ENCODE assay signal across 8 cellular contexts in the genomic region with DNA sequence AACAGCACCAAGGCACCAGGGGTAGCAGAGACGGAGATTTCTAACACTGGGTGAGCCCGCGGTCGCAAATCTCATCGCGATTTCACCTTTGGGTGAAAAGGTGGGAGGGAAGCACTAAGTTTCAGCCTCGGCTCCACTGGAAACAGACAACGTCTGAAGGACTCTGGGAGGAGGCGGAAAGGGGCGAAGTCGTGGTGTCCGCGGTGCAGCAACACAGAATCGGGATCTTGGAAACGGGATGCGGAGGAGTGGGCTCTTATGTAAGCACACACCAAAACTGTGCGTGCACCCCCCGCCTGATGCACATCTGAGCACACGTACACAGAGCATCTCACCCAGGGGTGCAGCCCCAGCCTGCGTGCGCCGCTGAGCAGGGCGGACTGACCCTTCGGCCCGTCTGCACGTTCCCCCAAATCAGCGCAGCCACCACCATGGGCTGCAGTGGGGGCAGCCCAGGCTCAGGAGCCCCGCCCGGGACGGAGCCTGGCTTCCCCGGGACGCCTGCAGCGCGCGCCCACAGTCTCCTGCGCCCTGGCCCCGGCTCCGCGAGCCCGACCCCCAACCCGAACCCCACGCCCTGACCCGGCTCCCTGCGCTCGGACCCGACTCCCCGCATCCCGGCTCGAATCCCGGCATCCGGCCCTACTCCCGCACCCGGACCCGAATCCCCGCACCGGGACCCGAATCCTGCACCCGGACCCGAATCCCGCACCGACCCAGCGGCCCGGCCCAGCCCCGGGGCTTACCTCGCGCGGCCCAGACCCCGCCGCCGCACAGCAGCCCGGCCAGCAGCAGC. TPM values are rescaled to one million over a fixed set of nuclear protein-coding genes. Genes with fewer than 3 reads are reported as not detected.
A peak's percentile ranks its signal among the peaks of the same experiment; 100 is the strongest.
DNase-seq lines count a peak whose midpoint lies in the region; ATAC-seq, FAIRE-seq and TF ChIP-seq lines count a peak whose summit lies in the region.

No MANE protein-coding gene starts in this region.

- peaks cover 3% of the 10 kb centered on the region for H3K27me3 Mint-ChIP-seq in activated CD4-positive, alpha-beta T cell treated with anti-CD3 and anti-CD28 coated beads, Interleukin-2, amount 10 ng/mL, durations not matched to agents 7 days and 5 days
- H3K27me3 Mint-ChIP-seq in naive thymus-derived CD4-positive, alpha-beta T cell, result peaks cover 0 to 2% (median 0%) of the 10 kb centered on the region in 5 donors

- TF ChIP-seq POLR2A in GM12891 (IDR thresholded peaks at IDR 0.05; ENCODE audit: low read depth, low read length), result no peak

- H3K36me3 ChIP-seq in naive thymus-derived CD4-positive, alpha-beta T cell (ENCODE audit: control insufficient read depth in 2 of 3, insufficient read depth in 3 of 3, low read length in 3 of 3), result peaks cover 0 to 3% (median 0%) of the 10 kb centered on the region in 3 experiments

- peaks cover 53% of the 10 kb centered on the region for H3K4me1 Mint-ChIP-seq in activated CD4-positive, alpha-beta T cell treated with anti-CD3 and anti-CD28 coated beads, Interleukin-2, amount 10 ng/mL, durations not matched to agents 7 days and 5 days
- H3K4me1 Mint-ChIP-seq in naive thymus-derived CD4-positive, alpha-beta T cell, result peaks cover 31 to 52% (median 49%) of the 10 kb centered on the region in 7 donors

- H3K9me3 Mint-ChIP-seq in activated CD4-positive, alpha-beta T cell treated with anti-CD3 and anti-CD28 coated beads, Interleukin-2, amount 10 ng/mL, durations not matched to agents 7 days and 5 days, result no peaks in the 10 kb centered on the region
- peaks cover 0 to 2% (median 0%) of the 10 kb centered on the region in 11 donors for H3K9me3 Mint-ChIP-seq in naive thymus-derived CD4-positive, alpha-beta T cell

- no peak for ATAC-seq in naive thymus-derived CD4-positive, alpha-beta T cell
- ATAC-seq in HG02759 (IDR thresholded peaks at IDR 0.05; ENCODE audit: unreplicated experiment), result no peak

- intact Hi-C loops in naive thymus-derived CD4-positive, alpha-beta T cell (cut with micrococcal nuclease), result loop anchor here (1.0 to 10.0 kb wide), 8 partner anchors 22 to 948 kb away; a partner anchor contains a TSS

- peak overlapping the region; percentile 90 for H3K27ac ChIP-seq in epithelial cell of prostate
- peak overlapping the region; percentile 62 for H3K27ac ChIP-seq in naive thymus-derived CD4-positive, alpha-beta T cell (ENCODE audit: low read depth, low read length)

- H3K36me3 Mint-ChIP-seq in activated CD4-positive, alpha-beta T cell treated with anti-CD3 and anti-CD28 coated beads, Interleukin-2, amount 10 ng/mL, durations not matched to agents 7 days and 5 days (ENCODE audit: low read depth), result peaks cover 21% of the 10 kb centered on the region
- H3K36me3 Mint-ChIP-seq in naive thymus-derived CD4-positive, alpha-beta T cell, result peaks cover 0 to 8% (median 0%) of the 10 kb centered on the region in 5 donors

- peaks cover 24 to 34% of the 10 kb centered on the region in 2 donors for H3K4me1 ChIP-seq in naive thymus-derived CD4-positive, alpha-beta T cell (ENCODE audit: control insufficient read depth in 2 of 2, insufficient read depth in 2 of 2, low read length in 2 of 2)

- no peaks in the 10 kb centered on the region for H3K27me3 ChIP-seq in naive thymus-derived CD4-positive, alpha-beta T cell (ENCODE audit: control insufficient read depth in 2 of 2, insufficient read depth in 2 of 2, low read length in 2 of 2)

- DNase-seq in GM12891 (ENCODE audit: insufficient read length, low spot score) (no peak), HTR-8/SVneo (ENCODE audit: insufficient read length, low spot score) (no peak), epithelial cell of prostate (ENCODE audit: low read depth, low spot score) (no peak), urothelium cell line (ENCODE audit: low spot score) (peak; percentile 38), foreskin melanocyte (no peak)
- peak; percentile 30 for DNase-seq in activated CD4-positive, alpha-beta T cell treated with anti-CD3 and anti-CD28 coated beads, Interleukin-2, amount 10 ng/mL, durations not matched to agents 7 days and 5 days
- DNase-seq in naive thymus-derived CD4-positive, alpha-beta T cell, result peak in 6 of 9 donors; percentile 15 to 39 (median 28)

- peak overlapping the region; percentile 98 for H3K4me3 Mint-ChIP-seq in activated CD4-positive, alpha-beta T cell treated with anti-CD3 and anti-CD28 coated beads, Interleukin-2, amount 10 ng/mL, durations not matched to agents 7 days and 5 days
- peak overlapping the region; percentile 95 to 99 (median 98) for H3K4me3 Mint-ChIP-seq in naive thymus-derived CD4-positive, alpha-beta T cell

- CTCF ChIA-PET in activated CD4-positive, alpha-beta T cell treated with anti-CD3 and anti-CD28 coated beads, Interleukin-2, amount 10 ng/mL, durations not matched to agents 7 days and 5 days (lab: Charles Lee), result interaction anchor here (0.7 kb wide), 1 partner anchor 127 kb away, joined by 3 read pairs; no protein-coding TSS in a partner anchor
- CTCF ChIA-PET in naive thymus-derived CD4-positive, alpha-beta T cell (lab: Charles Lee), result interaction anchor here (1.4 kb wide), 1 partner anchor 51 kb away, joined by 5 read pairs; no protein-coding TSS in a partner anchor

- no peaks in the 10 kb centered on the region for H3K9me3 ChIP-seq in naive thymus-derived CD4-positive, alpha-beta T cell (ENCODE audit: control insufficient read depth in 2 of 3, low read length in 3 of 3)

- POLR2A ChIA-PET in activated CD4-positive, alpha-beta T cell treated with anti-CD3 and anti-CD28 coated beads, Interleukin-2, amount 10 ng/mL, durations not matched to agents 7 days and 5 days (lab: Charles Lee), result interaction anchor here (0.7 kb wide), 1 partner anchor 37 kb away, joined by 3 read pairs; no protein-coding TSS in a partner anchor
- POLR2A ChIA-PET in naive thymus-derived CD4-positive, alpha-beta T cell (lab: Charles Lee), result interaction anchor here (0.6 to 0.9 kb wide), 3 partner anchors 19 to 172 kb away, joined by 3 to 9 read pairs (median 3); a partner anchor contains a TSS

- FAIRE-seq in GM12891 (lab: Jason Lieb, UNC), result peak; percentile 82
- peak; percentile 36 for FAIRE-seq in HTR-8/SVneo (lab: Jason Lieb, UNC)
- no peak for FAIRE-seq in urothelium cell line (lab: Jason Lieb, UNC)

- peak overlapping the region; percentile 91 for H3K27ac Mint-ChIP-seq in activated CD4-positive, alpha-beta T cell treated with anti-CD3 and anti-CD28 coated beads, Interleukin-2, amount 10 ng/mL, durations not matched to agents 7 days and 5 days
- peak overlapping the region; percentile 80 to 97 (median 93) for H3K27ac Mint-ChIP-seq in naive thymus-derived CD4-positive, alpha-beta T cell

- peak overlapping the region; percentile 82 for H3K4me3 ChIP-seq in naive thymus-derived CD4-positive, alpha-beta T cell (ENCODE audit: low read length)

TF ChIP-seq in GM12891, 5 proteins besides CTCF, POLR2A, EP300 and RAD21:
- TF ChIP-seq POLR2AphosphoS5 (IDR thresholded peaks at IDR 0.05; ENCODE audit: low read depth, low read length) (no peak), POU2F2 (IDR thresholded peaks at IDR 0.05; ENCODE audit: low read depth, low read length) (no peak), TAF1 (IDR thresholded peaks at IDR 0.05; ENCODE audit: low read depth, low read length) (no peak), PAX5 (IDR thresholded peaks at IDR 0.05; ENCODE audit: insufficient read depth, low read length, severe bottlenecking) (no peak), SPI1 (IDR thresholded peaks at IDR 0.05; ENCODE audit: low read depth, low read length) (no peak)

RNA-seq across cellular contexts. Expression of a gene that starts 0.7 kb away (rescaled TPM):
- 34.9 TPM for polyA plus RNA-seq in GM12891 (2012; ENCODE audit: low read depth, missing spikeins)
- total RNA-seq in activated CD4-positive, alpha-beta T cell treated with anti-CD3 and anti-CD28 coated beads, Interleukin-2, amount 10 ng/mL, durations not matched to agents 7 days and 5 days, result 100 to 1,000 TPM; 121 to 134 TPM
- 100 to 1,000 TPM in 1 of 5 experiments, 10 to 100 TPM in 4; 68.6 to 116 (median 85.6) TPM for total RNA-seq in naive thymus-derived CD4-positive, alpha-beta T cell
- 10 to 100 TPM; 16.9 to 40.2 TPM for polyA plus RNA-seq in naive thymus-derived CD4-positive, alpha-beta T cell

Comparison
In these comparisons a context has a peak if more than half of its experiments do, and no peak if none do; other contexts are left out.
1. DNase-seq: peak in activated CD4-positive, alpha-beta T cell treated with anti-CD3 and anti-CD28 coated beads, Interleukin-2, amount 10 ng/mL, durations not matched to agents 7 days and 5 days (single experiment), naive thymus-derived CD4-positive, alpha-beta T cell (6 of 9) and urothelium cell line (single experiment); none in GM12891 (single experiment), HTR-8/SVneo (single experiment), epithelial cell of prostate (single experiment) and foreskin melanocyte (single experiment).